In the genomic region with DNA sequence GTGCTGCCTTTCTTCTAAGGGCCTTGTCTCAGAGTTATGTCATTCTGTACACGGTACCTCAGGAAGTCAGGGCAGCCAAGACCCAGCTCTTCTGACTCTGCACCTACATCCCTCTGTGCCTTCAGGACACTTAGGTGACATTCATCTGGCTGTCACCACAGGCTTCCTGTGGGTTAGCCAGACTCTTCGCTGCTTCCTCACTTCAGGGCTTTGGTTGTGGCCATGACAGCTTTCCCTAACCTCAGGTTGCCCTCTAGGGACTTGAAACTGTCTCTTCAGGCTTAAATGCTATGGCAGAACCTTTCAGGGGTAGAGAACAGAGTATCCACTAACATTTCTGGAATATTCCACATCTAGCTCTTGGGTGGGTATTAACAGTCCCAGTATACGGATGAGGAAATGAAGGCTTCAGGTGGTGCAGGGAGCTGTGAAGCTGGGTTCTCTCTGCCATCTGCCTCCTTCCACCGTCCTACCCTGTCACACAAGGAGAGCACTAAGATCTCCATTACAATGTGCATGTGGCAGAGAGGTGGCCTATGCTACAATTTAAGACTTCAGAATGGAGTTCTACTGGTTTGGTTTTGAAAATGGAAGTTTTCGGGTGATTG, we compare ENCODE assay signal across 11 cellular contexts. TPM values are rescaled to one million over a fixed set of nuclear protein-coding genes. Genes with fewer than 3 reads are reported as not detected.
DNase-seq lines count a peak whose midpoint lies in the region; ATAC-seq, FAIRE-seq and TF ChIP-seq lines count a peak whose summit lies in the region.
"Had no signal": no experiment of that assay in that cellular context is flagged by ENCODE, and none has a peak within 500 bp of the region (broad histone marks: within the 10 kb centered on the region; RNA-seq: fewer than 3 reads in every experiment).

No MANE protein-coding gene starts in this region.

- no peak overlapping the region for H3K4ac ChIP-seq in H1 (replicated peaks; ENCODE audit: insufficient read length, low read depth, low read length)

- H4K91ac ChIP-seq in H1 (replicated peaks; ENCODE audit: insufficient read length, low read length), result no peak overlapping the region

- H3K79me2 ChIP-seq in H1 (ENCODE audit: control insufficient read depth in 1 of 2, insufficient read depth in 2 of 2, low read length in 2 of 2), result no peaks in the 10 kb centered on the region

- H4K5ac ChIP-seq in H1 (ENCODE audit: insufficient read length, low read depth, low read length), result no peak overlapping the region

- H3K23ac ChIP-seq in H1 (ENCODE audit: insufficient read length), result no peak overlapping the region

- no peak for FAIRE-seq in H1 (lab: Jason Lieb, UNC)
- no peak for FAIRE-seq in D721Med (lab: Jason Lieb, UNC)

- no peak overlapping the region for H2AFZ ChIP-seq in H1 (ENCODE audit: low read length)

- no peak overlapping the region for H2BK120ac ChIP-seq in H1 (replicated peaks; ENCODE audit: low read depth, low read length)

- no peak overlapping the region for H3K56ac ChIP-seq in H1 (replicated peaks; ENCODE audit: insufficient read length, low read depth, low read length)

- no peak overlapping the region for H3K4me3 ChIP-seq in BLaER1 treated with 17β-estradiol and CSF1 and Interleukin-3, amounts not matched to agents 10 nM and 100 nM
- H3K4me3 ChIP-seq in HEK293 (ENCODE audit: low read depth, low read length) (no peak overlapping the region), H1 (ENCODE audit: extremely low read depth in 1 of 4, insufficient read depth in 2 of 4, low read depth in 3 of 4, low read length in 4 of 4) (no peak overlapping the region)

- H3K23me2 ChIP-seq in H1 (ENCODE audit: low read depth, low read length), result no peaks in the 10 kb centered on the region

- no peak overlapping the region for H2AK5ac ChIP-seq in H1 (ENCODE audit: low read depth, low read length)

- ATAC-seq in activated B cell treated with CpG ODN at 0.5 μM for 24 hours (ENCODE audit: low read depth) (peak; percentile 80), HG02884 (IDR thresholded peaks at IDR 0.05; ENCODE audit: unreplicated experiment) (no peak), HG02763 (IDR thresholded peaks at IDR 0.05; ENCODE audit: unreplicated experiment) (no peak), HG02885 (IDR thresholded peaks at IDR 0.05; ENCODE audit: poor library complexity, unreplicated experiment) (no peak)

- H3K79me1 ChIP-seq in H1 (ENCODE audit: low read depth, low read length), result no peaks in the 10 kb centered on the region

- no peak overlapping the region for H2BK20ac ChIP-seq in H1 (ENCODE audit: low read length)

- TF ChIP-seq EP300 in H1 (IDR thresholded peaks at IDR 0.05; ENCODE audit: borderline replicate concordance in 1 of 2, low read depth in 2 of 2, low read length in 2 of 2), result no peak

- 90% methylated on average over 5 of the region's 5 CpGs; no CpG with 5 or more reads in 1 of the 2 experiments for WGBS in H1 (ENCODE audit: extremely low coverage in 1 of 2, insufficient coverage in 1 of 2, insufficient read length in 1 of 2, insufficient replicate concordance in 2 of 2, low coverage in 1 of 2, low lambda C conversion rate in 2 of 2, missing lambda C conversion rate in 1 of 2), 2 experiments

- H3K4me1 ChIP-seq in BLaER1 treated with 17β-estradiol and CSF1 and Interleukin-3, amounts not matched to agents 10 nM and 100 nM, result peaks cover 0 to 21% (median 17%) of the 10 kb centered on the region in 10 experiments; a peak in 17 of 20 replicates
- H3K4me1 ChIP-seq in HEK293 (ENCODE audit: control insufficient read depth, insufficient read depth, low read length), result no peaks in the 10 kb centered on the region
- no peaks in the 10 kb centered on the region for H3K4me1 ChIP-seq in H1 (replicated peaks in 1 of 4; ENCODE audit: control insufficient read depth in 3 of 4, insufficient read depth in 4 of 4, low read length in 3 of 4)
- H3K4me1 ChIP-seq: Caco-2 had no signal

- H3K9me3 Mint-ChIP-seq in activated B cell treated with CpG ODN at 0.5 μM for 24 hours, result no peaks in the 10 kb centered on the region

- H3K36me3 Mint-ChIP-seq in activated B cell treated with CpG ODN at 0.5 μM for 24 hours (ENCODE audit: low read depth), result peaks cover 76% of the 10 kb centered on the region

- no peak overlapping the region for H3K4me3 Mint-ChIP-seq in activated B cell treated with CpG ODN at 0.5 μM for 24 hours

- H4K20me1 ChIP-seq in BLaER1 treated with 17β-estradiol and CSF1 and Interleukin-3, amounts not matched to agents 10 nM and 100 nM, result peaks cover 22 to 87% (median 55%) of the 10 kb centered on the region in 11 experiments; a peak in 21 of 22 replicates
- H4K20me1 ChIP-seq in H1 (replicated peaks in 1 of 2; ENCODE audit: control insufficient read depth in 1 of 2, insufficient read depth in 2 of 2, low read length in 2 of 2), result peaks cover 0 to 2% of the 10 kb centered on the region in 2 experiments

- H2BK15ac ChIP-seq in H1 (ENCODE audit: low read length), result no peak overlapping the region

- no peak overlapping the region for H2BK5ac ChIP-seq in H1 (ENCODE audit: low read depth, low read length)

- TF ChIP-seq POLR2A in H1 (IDR thresholded peaks at IDR 0.05; ENCODE audit: control extremely low read depth in 1 of 2, low read depth in 2 of 2, low read length in 2 of 2), result no peak

- no peaks in the 10 kb centered on the region for H3K27me3 ChIP-seq in BLaER1 treated with 17β-estradiol and CSF1 and Interleukin-3, amounts not matched to agents 10 nM and 100 nM
- no peaks in the 10 kb centered on the region for H3K27me3 ChIP-seq in H1 (replicated peaks in 1 of 4; ENCODE audit: control insufficient read depth in 3 of 4, extremely low read depth in 1 of 4, insufficient read depth in 3 of 4, low read length in 3 of 4)

- TF ChIP-seq CTCF in HEK293 (tag by site-specific recombination; IDR thresholded peaks at IDR 0.05), result no peak
- no peak for TF ChIP-seq CTCF in activated B cell treated with CpG ODN at 0.5 μM for 24 hours (IDR thresholded peaks at IDR 0.05)
- peak in 1 of 3 experiments; percentile 19; a peak in 1 of 4 replicates for TF ChIP-seq CTCF in H1 (IDR thresholded peaks at IDR 0.05; ENCODE audit: control extremely low read depth in 1 of 3, insufficient read depth in 1 of 3, low read depth in 1 of 3, low read length in 3 of 3)
- TF ChIP-seq CTCF in D721Med (IDR thresholded peaks at IDR 0.05; ENCODE audit: insufficient read depth, missing control alignments), result no peak

- peaks cover 11% of the 10 kb centered on the region for H3K4me1 Mint-ChIP-seq in activated B cell treated with CpG ODN at 0.5 μM for 24 hours

- H3K9me3 ChIP-seq in BLaER1 treated with 17β-estradiol and CSF1 and Interleukin-3, amounts not matched to agents 10 nM and 100 nM (replicated peaks in 1 of 11), result no peaks in the 10 kb centered on the region
- H3K9me3 ChIP-seq in HEK293 (ENCODE audit: control insufficient read depth, insufficient read depth, low read depth, low read length) (no peaks in the 10 kb centered on the region), H1 (ENCODE audit: insufficient read depth in 2 of 2, low read depth in 1 of 2, low read length in 1 of 2) (no peaks in the 10 kb centered on the region)
- H3K9me3 ChIP-seq: Caco-2 had no signal

- H3K27ac ChIP-seq in BLaER1 treated with 17β-estradiol and CSF1 and Interleukin-3, amounts not matched to agents 10 nM and 100 nM, result no peak overlapping the region
- H3K27ac ChIP-seq in HEK293 (ENCODE audit: extremely low read depth, low read depth, low read length) (no peak overlapping the region), H1 (ENCODE audit: low read depth, low read length) (no peak overlapping the region)
- H3K27ac ChIP-seq: epithelial cell of prostate, VCaP had no signal

- no peaks in the 10 kb centered on the region for H3K27me3 Mint-ChIP-seq in activated B cell treated with CpG ODN at 0.5 μM for 24 hours

- intact Hi-C loops in activated B cell treated with CpG ODN at 0.5 μM for 24 hours (cut with micrococcal nuclease), result loop anchor here (1.0 kb wide), 1 partner anchor 37 kb away; no protein-coding TSS in a partner anchor

- H2BK12ac ChIP-seq in H1 (ENCODE audit: low read depth, low read length), result no peak overlapping the region

- DNase-seq in activated B cell treated with CpG ODN at 0.5 μM for 24 hours (no peak), H1 (ENCODE audit: low read depth in 1 of 2, low spot score in 2 of 2) (no peak), D721Med (ENCODE audit: insufficient read length, low spot score) (no peak)
- DNase-seq: Caco-2 had no signal

- H3K14ac ChIP-seq in H1 (ENCODE audit: insufficient read length), result no peak overlapping the region

- H3K27ac Mint-ChIP-seq in activated B cell treated with CpG ODN at 0.5 μM for 24 hours, result no peak overlapping the region

- no peak overlapping the region for H4K8ac ChIP-seq in H1 (ENCODE audit: extremely low read depth, insufficient read depth, low read length)

- peaks cover 84 to 100% (median 91%) of the 10 kb centered on the region in 11 experiments for H3K36me3 ChIP-seq in BLaER1 treated with 17β-estradiol and CSF1 and Interleukin-3, amounts not matched to agents 10 nM and 100 nM
- peaks cover 23 to 94% of the 10 kb centered on the region in 2 experiments; a peak in 2 of 3 replicates for H3K36me3 ChIP-seq in HEK293 (ENCODE audit: control insufficient read depth in 2 of 2, insufficient read depth in 1 of 2, low read length in 2 of 2)
- peaks cover 7 to 65% (median 52%) of the 10 kb centered on the region in 4 experiments; a peak in 7 of 8 replicates for H3K36me3 ChIP-seq in H1 (ENCODE audit: control insufficient read depth in 2 of 4, insufficient read depth in 4 of 4, low read length in 3 of 4)

- peak; percentile 33 to 41; a peak in 3 of 4 replicates for TF ChIP-seq RAD21 in H1 (IDR thresholded peaks at IDR 0.05 in 1 of 2, conservative IDR thresholded peaks at IDR 0.05 in 1 of 2; ENCODE audit: low read depth in 2 of 2, low read length in 2 of 2)

- POLR2A ChIA-PET in HEK293 (lab: Yijun Ruan, JAX), result no interaction called here
- POLR2A ChIA-PET in activated B cell treated with CpG ODN at 0.5 μM for 24 hours (lab: Charles Lee), result interaction anchor here (0.5 to 1.4 kb wide), 7 partner anchors 9 to 206 kb away, joined by 3 to 9 read pairs (median 4); a partner anchor contains a TSS
- POLR2A ChIA-PET in H1 (lab: Charles Lee; ENCODE audit: partially characterized antibody), result interaction anchor here (0.7 to 3.0 kb wide), 9 partner anchors 9 to 132 kb away, joined by 3 to 17 read pairs (median 4); a partner anchor contains a TSS

- H3K4me2 ChIP-seq in BLaER1 treated with 17β-estradiol and CSF1 and Interleukin-3, amounts not matched to agents 10 nM and 100 nM, result peak overlapping the region in 9 of 11 experiments; percentile 17 to 62 (median 45); a peak in 18 of 22 replicates
- H3K4me2 ChIP-seq in H1 (ENCODE audit: insufficient read depth in 1 of 2, low read depth in 2 of 2, low read length in 2 of 2), result no peak overlapping the region

- H3K9ac ChIP-seq in BLaER1 treated with 17β-estradiol and CSF1 and Interleukin-3, amounts not matched to agents 10 nM and 100 nM, result peak overlapping the region in 2 of 11 experiments; percentile 3 to 27; a peak in 2 of 22 replicates
- peak overlapping the region in 1 of 4 experiments; percentile 58; a peak in 1 of 7 replicates for H3K9ac ChIP-seq in H1 (replicated peaks in 1 of 4; ENCODE audit: extremely low read depth in 1 of 4, low read depth in 3 of 4, low read length in 3 of 4)

- H3K18ac ChIP-seq in H1 (ENCODE audit: extremely low read depth, low read length), result no peak overlapping the region

- CTCF ChIA-PET in HEK293 (lab: Yijun Ruan, JAX), result interaction anchor here (0.7 to 1.1 kb wide), 2 partner anchors 67 to 156 kb away, joined by 4 read pairs; no protein-coding TSS in a partner anchor
- CTCF ChIA-PET in activated B cell treated with CpG ODN at 0.5 μM for 24 hours (lab: Charles Lee), result interaction anchor here (0.6 to 1.9 kb wide), 6 partner anchors 11 to 156 kb away, joined by 3 to 15 read pairs (median 4); a partner anchor contains a TSS
- CTCF ChIA-PET in H1 (lab: Charles Lee; ENCODE audit: partially characterized antibody), result interaction anchor here (1.0 to 1.2 kb wide), 3 partner anchors 9 to 156 kb away, joined by 3 to 6 read pairs (median 4); a partner anchor contains a TSS

RNA-seq across cellular contexts. Expression of a gene that starts 9.9 kb away (rescaled TPM):
- total RNA-seq in activated B cell treated with CpG ODN at 0.5 μM for 24 hours, result 3.5 and 6.1 TPM in 2 replicates
- 1.2 and 1.5 TPM in 2 replicates for total RNA-seq in H1 (2021; fragmentation: NEBNext Ultra II Directional; extraction: Animal tissue kit (Norgen Biotek cat#: 25700))
- polyA plus RNA-seq in H1 (2011; rRNA removed), result 1.2 and 1.9 TPM in 2 replicates
- 1.1 TPM for polyA plus RNA-seq in H1 (2011; cell fraction: cytosol; rRNA removed)
- polyA plus RNA-seq in H1 (2011; cell fraction: nucleus; rRNA removed), result 2.3 TPM
- 1.1 to 2.7 TPM (median 2.0 TPM) in 4 replicates for polyA plus RNA-seq in H1 (2012, experiment 1 of 2)
- polyA plus RNA-seq in H1 (2012, experiment 2 of 2), result 0.75 TPM
- 0.97 TPM for polyA plus RNA-seq in H1 (2013, experiment 1 of 2)
- polyA plus RNA-seq in H1 (2013, experiment 2 of 2), result 1.8 TPM
- 0.76 and 1.2 TPM in 2 replicates for polyA minus RNA-seq in H1 (2011; rRNA and poly(A)+ RNA removed)
- not detected for polyA minus RNA-seq in H1 (2011; cell fraction: cytosol; rRNA and poly(A)+ RNA removed)
- 2.7 TPM for polyA minus RNA-seq in H1 (2011; cell fraction: nucleus; rRNA and poly(A)+ RNA removed)

RNA-seq across cellular contexts. Expression of a gene that starts 10.0 kb away (rescaled TPM):
- 7.6 and 11.7 TPM in 2 replicates for total RNA-seq in activated B cell treated with CpG ODN at 0.5 μM for 24 hours
- total RNA-seq in H1 (2021; fragmentation: NEBNext Ultra II Directional; extraction: Animal tissue kit (Norgen Biotek cat#: 25700)), result 4.1 and 4.2 TPM in 2 replicates
- polyA plus RNA-seq in H1 (2011; rRNA removed), result 4.2 and 7.5 TPM in 2 replicates
- 6.3 TPM for polyA plus RNA-seq in H1 (2011; cell fraction: cytosol; rRNA removed)
- polyA plus RNA-seq in H1 (2011; cell fraction: nucleus; rRNA removed), result 19.5 TPM
- 3.5 to 5.0 TPM (median 4.1 TPM) in 4 replicates for polyA plus RNA-seq in H1 (2012, experiment 1 of 2)
- 4.7 TPM for polyA plus RNA-seq in H1 (2012, experiment 2 of 2)
- 3.7 TPM for polyA plus RNA-seq in H1 (2013, experiment 1 of 2)
- polyA plus RNA-seq in H1 (2013, experiment 2 of 2), result 2.8 TPM
- polyA minus RNA-seq in H1 (2011; rRNA and poly(A)+ RNA removed), result 1.7 and 2.6 TPM in 2 replicates
- polyA minus RNA-seq in H1 (2011; cell fraction: cytosol; rRNA and poly(A)+ RNA removed), result 1.0 TPM
- polyA minus RNA-seq in H1 (2011; cell fraction: nucleus; rRNA and poly(A)+ RNA removed), result 5.4 TPM

RNA-seq across cellular contexts. Expression of a gene that starts 22.0 kb away (rescaled TPM):
- total RNA-seq in activated B cell treated with CpG ODN at 0.5 μM for 24 hours, result 51.8 and 72.2 TPM in 2 replicates
- 40.7 and 42.9 TPM in 2 replicates for total RNA-seq in H1 (2021; fragmentation: NEBNext Ultra II Directional; extraction: Animal tissue kit (Norgen Biotek cat#: 25700))
- 23.3 and 24.8 TPM in 2 replicates for polyA plus RNA-seq in H1 (2011; rRNA removed)
- 33.0 TPM for polyA plus RNA-seq in H1 (2011; cell fraction: cytosol; rRNA removed)
- 50.6 TPM for polyA plus RNA-seq in H1 (2011; cell fraction: nucleus; rRNA removed)
- polyA plus RNA-seq in H1 (2012, experiment 1 of 2), result 31.2 to 34.6 TPM (median 32.6 TPM) in 4 replicates
- 27.9 TPM for polyA plus RNA-seq in H1 (2012, experiment 2 of 2)
- 29.6 TPM for polyA plus RNA-seq in H1 (2013, experiment 1 of 2)
- 27.2 TPM for polyA plus RNA-seq in H1 (2013, experiment 2 of 2)
- 33.0 and 33.3 TPM in 2 replicates for polyA minus RNA-seq in H1 (2011; rRNA and poly(A)+ RNA removed)
- 19.5 TPM for polyA minus RNA-seq in H1 (2011; cell fraction: cytosol; rRNA and poly(A)+ RNA removed)
- 33.1 TPM for polyA minus RNA-seq in H1 (2011; cell fraction: nucleus; rRNA and poly(A)+ RNA removed)

RNA-seq across cellular contexts. Expression of a gene that starts 36.2 kb away (rescaled TPM):
- total RNA-seq in activated B cell treated with CpG ODN at 0.5 μM for 24 hours, result 132 TPM in 2 replicates
- 536 and 557 TPM in 2 replicates for total RNA-seq in H1 (2021; fragmentation: NEBNext Ultra II Directional; extraction: Animal tissue kit (Norgen Biotek cat#: 25700))
- 558 and 618 TPM in 2 replicates for polyA plus RNA-seq in H1 (2011; rRNA removed)
- polyA plus RNA-seq in H1 (2011; cell fraction: cytosol; rRNA removed), result 499 TPM
- polyA plus RNA-seq in H1 (2011; cell fraction: nucleus; rRNA removed), result 234 TPM
- 381 to 528 TPM (median 488 TPM) in 4 replicates for polyA plus RNA-seq in H1 (2012, experiment 1 of 2)
- polyA plus RNA-seq in H1 (2012, experiment 2 of 2), result 579 TPM
- polyA plus RNA-seq in H1 (2013, experiment 1 of 2), result 490 TPM
- polyA plus RNA-seq in H1 (2013, experiment 2 of 2), result 500 TPM
- 278 and 338 TPM in 2 replicates for polyA minus RNA-seq in H1 (2011; rRNA and poly(A)+ RNA removed)
- polyA minus RNA-seq in H1 (2011; cell fraction: cytosol; rRNA and poly(A)+ RNA removed), result 161 TPM
- polyA minus RNA-seq in H1 (2011; cell fraction: nucleus; rRNA and poly(A)+ RNA removed), result 161 TPM

Comparison
In these comparisons a context has a peak if more than half of its experiments do, and no peak if none do; other contexts are left out.
1. H3K4me2 ChIP-seq: peak in BLaER1 treated with 17β-estradiol and CSF1 and Interleukin-3, amounts not matched to agents 10 nM and 100 nM (9 of 11); none in H1 (0 of 2).